8 cellular contexts compared by ENCODE assay signal in genomic region chr10:86684305-86684704, GRCh38. TPM values are rescaled to one million over a fixed set of nuclear protein-coding genes. Genes with fewer than 3 reads are reported as not detected.
DNase-seq lines count a peak whose midpoint lies in the region; ATAC-seq and TF ChIP-seq lines count a peak whose summit lies in the region.

No MANE protein-coding gene starts in this region.

- H3K36me3 ChIP-seq in adipocyte (ENCODE audit: control insufficient read depth, insufficient read depth, low read length, severe bottlenecking) (no peaks in the 10 kb centered on the region), upper lobe of left lung (no peaks in the 10 kb centered on the region)

- peak overlapping the region in 1 of 4 donors; percentile 49 for H3K27ac ChIP-seq in upper lobe of left lung

- peak in 5 of 6 experiments; percentile 15 to 28 (median 18) for TF ChIP-seq CTCF in upper lobe of left lung (IDR thresholded peaks at IDR 0.05)

- H3K9ac ChIP-seq in adipocyte (ENCODE audit: low read length) = no peak overlapping the region

- peak; percentile 2 for DNase-seq in NCI-H2227 (lab: John Stamatoyannopoulos, UW; ENCODE audit: unreplicated experiment)
- no peak for DNase-seq in NCI-H2227 treated with DMSO at 0.1 percent for 48 hours (lab: John Stamatoyannopoulos, UW)
- peak; percentile 58 for DNase-seq in adipocyte (ENCODE audit: low read depth)
- peak; percentile 75 for DNase-seq in iPS-NIHi11 (ENCODE audit: low spot score)
- DNase-seq in upper lobe of left lung = no peak
- no peak for DNase-seq in GF-D8 (lab: John Stamatoyannopoulos, UW)

- no peak for TF ChIP-seq POLR2A in upper lobe of left lung (IDR thresholded peaks at IDR 0.05)

- TF ChIP-seq EP300 in upper lobe of left lung (IDR thresholded peaks at IDR 0.05) = no peak

- H3K4me3 ChIP-seq in adipocyte (ENCODE audit: low read length) = no peak overlapping the region
- H3K4me3 ChIP-seq in upper lobe of left lung = no peak overlapping the region

- H3K27me3 ChIP-seq in adipocyte (replicated peaks; ENCODE audit: control insufficient read depth, insufficient read depth, low read length) (peaks cover 30% of the 10 kb centered on the region), upper lobe of left lung (no peaks in the 10 kb centered on the region)

- peaks cover 22% of the 10 kb centered on the region for H3K4me1 ChIP-seq in adipocyte (ENCODE audit: control insufficient read depth, insufficient read depth, low read length)
- H3K4me1 ChIP-seq in upper lobe of left lung = peaks cover 7 to 23% (median 11%) of the 10 kb centered on the region in 4 donors

- ATAC-seq in upper lobe of left lung (ENCODE audit: low FRiP score in 2 of 2) (no peak), GM21619 (IDR thresholded peaks at IDR 0.05; ENCODE audit: unreplicated experiment) (no peak), HG02588 (IDR thresholded peaks at IDR 0.05; ENCODE audit: unreplicated experiment) (no peak)

- 37 to 42% methylated on average over 3 to 5 of the region's 5 CpGs for WGBS in upper lobe of left lung, 2 donors

- H3K9me3 ChIP-seq in adipocyte (ENCODE audit: control insufficient read depth, low read length) (no peaks in the 10 kb centered on the region), upper lobe of left lung (no peaks in the 10 kb centered on the region)

RNA-seq across cellular contexts. Expression of gene LDB3, which starts 16.0 kb away (rescaled TPM):
- 1 to 10 TPM in 3 of 6 donors, under 1 TPM in 3; 0.67 to 2.1 (median 1.1) TPM for total RNA-seq in upper lobe of left lung

RNA-seq across cellular contexts. Expression of gene OPN4, which starts 30.0 kb away (rescaled TPM):
- not detected for total RNA-seq in upper lobe of left lung

Comparison
In these comparisons a context has a peak if more than half of its experiments do, and no peak if none do; other contexts are left out.
1. DNase-seq: peak in NCI-H2227 (single experiment), adipocyte (single experiment) and iPS-NIHi11 (single experiment); none in NCI-H2227 treated with DMSO at 0.1 percent for 48 hours (single experiment), upper lobe of left lung (0 of 2) and GF-D8 (single experiment).